ENCODE assay signal across 3 cellular contexts in the genomic region with DNA sequence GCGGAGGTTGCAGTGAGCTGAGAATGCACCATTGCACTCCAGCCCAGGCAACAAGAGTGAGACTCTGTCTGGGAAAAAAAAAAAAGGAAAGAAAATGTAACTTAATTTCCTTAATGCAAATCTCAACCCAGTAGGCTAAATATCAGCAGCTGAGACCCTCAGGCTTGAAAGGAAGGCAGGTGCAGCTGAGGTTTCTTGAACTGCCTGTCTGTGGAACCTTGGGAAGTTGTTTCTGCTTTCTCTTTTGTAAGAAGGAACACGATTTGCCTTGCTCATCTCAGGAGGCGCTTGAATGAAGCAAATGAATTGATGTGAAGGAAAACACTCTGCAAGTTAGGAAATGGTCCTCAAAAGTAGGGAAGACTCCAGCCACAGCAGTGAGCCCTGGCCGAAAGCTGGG.
"Had no signal": no experiment of that assay in that cellular context is flagged by ENCODE, and none has a peak within 500 bp of the region (broad histone marks: within the 10 kb centered on the region; RNA-seq: fewer than 3 reads in every experiment).

No MANE protein-coding gene starts in this region.

- DNase-seq: GDM1, GF-D8 had no signal

- ATAC-seq: GM12878 had no signal

- H3K4me3 ChIP-seq: GM12878 had no signal
